In the genomic region with DNA sequence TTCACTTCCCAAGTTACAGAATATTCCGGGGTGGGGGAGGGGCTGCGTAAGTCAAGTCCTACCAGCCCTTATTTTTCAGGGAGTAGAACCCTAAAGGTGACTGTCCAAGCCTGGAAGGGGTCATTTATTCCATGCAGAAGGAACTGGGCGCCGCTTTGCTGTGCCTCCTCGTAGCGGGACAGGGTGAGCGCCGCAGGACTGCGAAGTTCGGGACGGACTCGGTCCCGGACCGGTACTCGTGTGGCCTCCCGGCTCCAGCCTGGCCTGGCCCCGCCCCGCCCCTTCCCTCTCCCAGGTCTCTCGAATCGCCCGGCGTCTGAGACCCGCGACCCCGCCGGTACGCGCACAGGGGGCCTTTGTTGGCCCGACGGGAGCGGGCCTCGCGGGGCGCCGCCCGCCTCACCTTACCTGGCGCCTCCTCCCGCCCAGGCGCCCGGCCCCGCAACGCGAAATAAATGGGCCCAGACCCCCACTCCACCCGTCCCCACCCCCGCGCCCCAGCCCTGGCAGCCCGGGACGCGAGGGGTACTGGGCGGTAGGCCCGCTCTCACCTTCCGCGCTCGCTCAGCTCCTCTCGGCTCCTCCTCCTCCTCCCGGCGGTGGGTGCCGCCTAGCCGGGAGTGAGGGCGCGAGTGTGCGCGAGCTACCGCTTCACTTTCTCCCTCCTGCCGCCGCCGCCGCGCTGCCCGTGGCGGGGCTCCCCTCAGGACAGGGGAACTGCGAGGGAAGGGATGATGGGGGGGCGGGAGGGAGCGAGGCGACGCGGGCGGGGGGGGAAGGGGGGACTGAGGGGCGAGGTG, we compare ENCODE assay signal across 9 cellular contexts. TPM values are rescaled to one million over a fixed set of nuclear protein-coding genes. Genes with fewer than 3 reads are reported as not detected.
DNase-seq lines count a peak whose midpoint lies in the region; ATAC-seq, FAIRE-seq and TF ChIP-seq lines count a peak whose summit lies in the region.
"Had no signal": no experiment of that assay in that cellular context is flagged by ENCODE, and none has a peak within 500 bp of the region (broad histone marks: within the 10 kb centered on the region; RNA-seq: fewer than 3 reads in every experiment).

No MANE protein-coding gene starts in this region.

- CTCF ChIA-PET in endothelial cell of umbilical vein (lab: Charles Lee), result interaction anchor here (0.8 to 1.1 kb wide), 4 partner anchors 11 to 278 kb away, joined by 4 to 8 read pairs (median 5); no protein-coding TSS in a partner anchor

- peak overlapping the region; percentile 98 for H2AFZ ChIP-seq in endothelial cell of umbilical vein (ENCODE audit: low read depth, low read length)

- POLR2A ChIA-PET in endothelial cell of umbilical vein (lab: Charles Lee), result no interaction called here

- intact Hi-C loops in endothelial cell of umbilical vein (cut with micrococcal nuclease), result loop anchor here (1.0 to 10.0 kb wide), 4 partner anchors 66 to 278 kb away; no protein-coding TSS in a partner anchor

- no peaks in the 10 kb centered on the region for H3K79me2 ChIP-seq in endothelial cell of umbilical vein (ENCODE audit: control insufficient read depth, insufficient read depth, low read length)

- FAIRE-seq in endothelial cell of umbilical vein (lab: Jason Lieb, UNC), result no peak
- FAIRE-seq: TTC549 had no signal

- H3K4me3 ChIP-seq in endothelial cell of umbilical vein (replicated peaks in 1 of 3; ENCODE audit: insufficient read depth in 1 of 3, low read depth in 1 of 3, low read length in 3 of 3) (peak overlapping the region; percentile 13 to 46 (median 23)), mucosa of rectum (ENCODE audit: low read length in 2 of 2) (peak overlapping the region; percentile 74 to 84)

- ATAC-seq in GM21529 (IDR thresholded peaks at IDR 0.05; ENCODE audit: unreplicated experiment), result peak; percentile 42
- no peak for ATAC-seq in HG03378 (IDR thresholded peaks at IDR 0.05; ENCODE audit: unreplicated experiment)

- H3K9ac ChIP-seq in endothelial cell of umbilical vein (replicated peaks; ENCODE audit: extremely low read depth, insufficient read depth, low read length) (no peak overlapping the region), mucosa of rectum (ENCODE audit: low read depth in 1 of 2, low read length in 2 of 2) (peak overlapping the region; percentile 83 to 95)

- H3K9me3 ChIP-seq in endothelial cell of umbilical vein (replicated peaks; ENCODE audit: control insufficient read depth, insufficient read depth, low read length) (no peaks in the 10 kb centered on the region), mucosa of rectum (ENCODE audit: control insufficient read depth in 2 of 2, low read length in 2 of 2) (no peaks in the 10 kb centered on the region)

- DNase-seq in DMS 273 (lab: John Stamatoyannopoulos, UW; ENCODE audit: unreplicated experiment) (peak; percentile 69), NCI-H1105 (lab: John Stamatoyannopoulos, UW) (peak; percentile 50), endothelial cell of umbilical vein (ENCODE audit: low read depth, low spot score) (no peak)
- peak; percentile 76 for DNase-seq in activated CD8-positive, alpha-beta memory T cell treated with anti-CD3 and anti-CD28 coated beads, Interleukin-2, amount 50 U/mL, for 48 hours
- peak; percentile 13 to 14 for DNase-seq in stimulated activated CD8-positive, alpha-beta memory T cell treated with anti-CD3 and anti-CD28 coated beads, Interleukin-7, amount 100 ng/mL, for 48 hours (ENCODE audit: extremely low read depth in 1 of 2, low read depth in 1 of 2)

- H3K27ac ChIP-seq in endothelial cell of umbilical vein (ENCODE audit: insufficient read depth, low read depth, low read length) (no peak overlapping the region), mucosa of rectum (ENCODE audit: low read depth in 2 of 2, low read length in 2 of 2) (peak overlapping the region; percentile 91 to 96)

- TF ChIP-seq CTCF in endothelial cell of umbilical vein (IDR thresholded peaks at IDR 0.05; ENCODE audit: extremely low read depth in 1 of 2, insufficient read depth in 1 of 2, low read depth in 1 of 2, low read length in 2 of 2), result no peak

- BruUV-seq in endothelial cell of umbilical vein (replicated peaks; lab: Mats Ljungman, UMichigan), result no TSS peak

- H3K36me3 ChIP-seq in endothelial cell of umbilical vein (ENCODE audit: control insufficient read depth in 2 of 2, extremely low read depth in 1 of 2, insufficient read depth in 2 of 2, low read length in 2 of 2) (no peaks in the 10 kb centered on the region), mucosa of rectum (ENCODE audit: control insufficient read depth in 2 of 2, insufficient read depth in 2 of 2, low read length in 2 of 2) (no peaks in the 10 kb centered on the region)

- peak overlapping the region; percentile 66 for H3K4me2 ChIP-seq in endothelial cell of umbilical vein (ENCODE audit: insufficient read depth, low read length)

- dilution Hi-C loops in endothelial cell of umbilical vein (cut with MboI; ENCODE audit: extremely low pct_ligation_motif_present, low sequenced_read_pairs), result no loop called here

- no peak for TF ChIP-seq POLR2A in endothelial cell of umbilical vein (IDR thresholded peaks at IDR 0.05; ENCODE audit: low read depth, low read length)

- H3K4me1 ChIP-seq in endothelial cell of umbilical vein (ENCODE audit: control insufficient read depth, extremely low read depth, insufficient read depth, low read length), result peaks cover 3% of the 10 kb centered on the region
- peaks cover 41 to 53% of the 10 kb centered on the region in 2 donors for H3K4me1 ChIP-seq in mucosa of rectum (ENCODE audit: control insufficient read depth in 2 of 2, insufficient read depth in 2 of 2, low read length in 2 of 2)

- H3K27me3 ChIP-seq in endothelial cell of umbilical vein (ENCODE audit: control insufficient read depth in 2 of 2, insufficient read depth in 2 of 2, low read length in 2 of 2) (peaks cover 19 to 50% of the 10 kb centered on the region in 2 experiments), mucosa of rectum (ENCODE audit: control insufficient read depth in 2 of 2, insufficient read depth in 2 of 2, low read length in 2 of 2) (no peaks in the 10 kb centered on the region)

- no peaks in the 10 kb centered on the region for H3K9me1 ChIP-seq in endothelial cell of umbilical vein (replicated peaks; ENCODE audit: control insufficient read depth, extremely low read depth, insufficient read depth, low read length)

- no peaks in the 10 kb centered on the region for H4K20me1 ChIP-seq in endothelial cell of umbilical vein (replicated peaks; ENCODE audit: control insufficient read depth, extremely low read depth, insufficient read depth, low read length)

TF ChIP-seq in endothelial cell of umbilical vein, 7 proteins besides CTCF, POLR2A, EP300 and RAD21:
- TF ChIP-seq EZH2 (IDR thresholded peaks at IDR 0.05; ENCODE audit: borderline replicate concordance, low read depth, low read length, severe bottlenecking), result peak; percentile 60
- TF ChIP-seq FOS (IDR thresholded peaks at IDR 0.05; ENCODE audit: borderline replicate concordance, insufficient read depth, low read length), result no peak

RNA-seq across cellular contexts. Expression of gene PAK1, which starts 0.7 kb away (rescaled TPM):
- total RNA-seq in endothelial cell of umbilical vein, result 11.2 and 12.9 TPM in 2 replicates
- 5.0 and 5.6 TPM in 2 replicates for polyA plus RNA-seq in endothelial cell of umbilical vein
- polyA plus RNA-seq in endothelial cell of umbilical vein (2011; cell fraction: cytosol; rRNA removed), result 6.4 and 7.2 TPM in 2 replicates
- 17.7 and 21.7 TPM in 2 replicates for polyA plus RNA-seq in endothelial cell of umbilical vein (2011; cell fraction: nucleus; rRNA removed)
- polyA plus RNA-seq in endothelial cell of umbilical vein (2012), result 10.2 and 13.6 TPM in 2 replicates
- polyA minus RNA-seq in endothelial cell of umbilical vein, result 12.9 and 19.7 TPM in 2 replicates
- polyA minus RNA-seq in endothelial cell of umbilical vein (2011; cell fraction: cytosol; rRNA and poly(A)+ RNA removed), result 19.2 TPM
- 8.4 and 11.6 TPM in 2 replicates for polyA minus RNA-seq in endothelial cell of umbilical vein (2011; cell fraction: nucleus; rRNA and poly(A)+ RNA removed)
